In the genomic region with DNA sequence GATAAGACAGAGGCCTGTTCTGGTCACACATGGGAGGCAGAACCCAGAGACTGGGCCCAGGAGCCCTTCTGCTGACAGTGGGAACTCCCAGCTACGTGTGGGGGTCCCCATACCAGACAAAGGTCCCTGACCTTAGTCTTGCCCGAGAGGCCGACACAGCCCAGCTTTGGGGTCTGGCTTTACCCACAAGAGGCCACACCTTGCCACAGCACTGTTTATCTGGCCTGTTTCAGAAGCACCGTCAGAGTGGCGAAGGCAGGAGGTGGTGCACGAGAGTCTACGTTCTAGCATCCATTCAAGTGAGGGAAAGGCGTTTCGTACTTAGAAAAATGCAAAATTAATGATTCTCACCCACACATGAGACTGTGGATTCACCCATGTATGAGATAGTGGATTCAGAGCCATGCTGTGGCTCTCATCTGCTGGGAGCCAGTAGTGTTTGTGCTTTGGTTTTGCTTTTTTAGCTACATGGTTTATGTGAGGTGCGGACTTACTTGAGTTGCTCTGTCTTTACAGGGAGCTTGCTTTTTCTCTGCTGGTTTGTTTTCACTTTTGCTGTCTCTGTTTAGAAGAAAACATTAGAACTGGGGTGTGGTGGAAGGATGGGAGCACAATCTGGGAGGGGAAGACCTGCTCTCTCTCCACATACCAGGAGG, we compare ENCODE assay signal across 31 cellular contexts. TPM values are rescaled to one million over a fixed set of nuclear protein-coding genes. Genes with fewer than 3 reads are reported as not detected.
"Had no signal": no experiment of that assay in that cellular context is flagged by ENCODE, and none has a peak within 500 bp of the region (broad histone marks: within the 10 kb centered on the region; RNA-seq: fewer than 3 reads in every experiment).

No MANE protein-coding gene starts in this region.

- H3K4me3 Mint-ChIP-seq: activated CD4-positive, alpha-beta T cell treated with anti-CD3 and anti-CD28 coated beads, Interleukin-2, amount 10 ng/mL, durations not matched to agents 24 days and 14 days; activated CD8-positive, alpha-beta T cell treated with anti-CD3 and anti-CD28 coated beads for 36 hours; activated naive CD8-positive, alpha-beta T cell treated with anti-CD3 and anti-CD28 coated beads for 36 hours; activated T-cell treated with anti-CD3 and anti-CD28 coated beads, Interleukin-2, amount 50 U/mL, for 72 hours; activated T-helper 17 cell treated with anti-CD3 and anti-CD28 coated beads, Interleukin-2, amount 50 U/mL, for 72 hours had no signal

- H3K27ac ChIP-seq: ascending aorta, body of pancreas, SJCRH30, SK-N-MC, WERI-Rb-1 had no signal

- H3K27me3 ChIP-seq: ascending aorta, body of pancreas, MG63, SJCRH30 had no signal

- H3K4me1 ChIP-seq: ascending aorta, SJCRH30 had no signal

- FAIRE-seq: bronchial epithelial cell had no signal

- ATAC-seq: activated CD8-positive, alpha-beta T cell treated with anti-CD3 and anti-CD28 coated beads for 36 hours; activated T-cell treated with anti-CD3 and anti-CD28 coated beads, Interleukin-2, amount 50 U/mL, for 72 hours; activated T-helper 17 cell treated with anti-CD3 and anti-CD28 coated beads, Interleukin-2, amount 50 U/mL, for 72 hours; body of pancreas; Panc1 had no signal

- H3K27me3 Mint-ChIP-seq: activated CD4-positive, alpha-beta T cell treated with anti-CD3 and anti-CD28 coated beads, Interleukin-2, amount 10 ng/mL, durations not matched to agents 24 days and 14 days had no signal

- H3K9me3 ChIP-seq: ascending aorta, body of pancreas, MG63, SJCRH30 had no signal

- DNase-seq: activated CD4-positive, alpha-beta T cell treated with anti-CD3 and anti-CD28 coated beads, Interleukin-2, amount 10 ng/mL, durations not matched to agents 24 days and 14 days; activated CD4-positive, alpha-beta T cell treated with anti-CD3 and anti-CD28 coated beads, Interleukin-2, amount 50 U/mL, for 4 hours; activated CD8-positive, alpha-beta T cell treated with anti-CD3 and anti-CD28 coated beads for 36 hours; activated effector memory CD4-positive, alpha-beta T cell treated with anti-CD3 and anti-CD28 coated beads, Interleukin-2, amount 50 U/mL, for 16 hours; activated naive CD4-positive, alpha-beta T cell; activated naive CD4-positive, alpha-beta T cell treated with anti-CD3 and anti-CD28 coated beads, Interleukin-2, amount 50 U/mL, for 16 hours; activated naive CD8-positive, alpha-beta T cell treated with anti-CD3 and anti-CD28 coated beads for 36 hours; activated T-cell treated with anti-CD3 and anti-CD28 coated beads, Interleukin-2, amount 50 U/mL, for 1 hour; activated T-cell treated with anti-CD3 and anti-CD28 coated beads, Interleukin-2, amount 50 U/mL, for 72 hours; amniotic stem cell; body of pancreas; Kasumi-1; KG1; MG63; NCI-H1048; NCI-H1105 treated with DMSO at 0.1 percent for 48 hours; NCI-H1436; NCI-H1694; NCI-H1930; NCI-H345; NCI-H524 treated with DMSO at 0.1 percent for 48 hours; SHP77; SJCRH30; T1000; WERI-Rb-1 had no signal

- H3K9me3 Mint-ChIP-seq: activated CD4-positive, alpha-beta T cell treated with anti-CD3 and anti-CD28 coated beads, Interleukin-2, amount 10 ng/mL, durations not matched to agents 24 days and 14 days; activated CD8-positive, alpha-beta T cell treated with anti-CD3 and anti-CD28 coated beads for 36 hours; activated naive CD8-positive, alpha-beta T cell treated with anti-CD3 and anti-CD28 coated beads for 36 hours; activated T-cell treated with anti-CD3 and anti-CD28 coated beads, Interleukin-2, amount 50 U/mL, for 72 hours; activated T-helper 17 cell treated with anti-CD3 and anti-CD28 coated beads, Interleukin-2, amount 50 U/mL, for 72 hours had no signal

- H3K4me3 ChIP-seq: ascending aorta, body of pancreas, MG63, SJCRH30, SK-N-MC had no signal

- H3K36me3 Mint-ChIP-seq: activated naive CD8-positive, alpha-beta T cell treated with anti-CD3 and anti-CD28 coated beads for 36 hours had no signal

- H3K36me3 ChIP-seq: ascending aorta, MG63, SJCRH30 had no signal

- H3K27ac Mint-ChIP-seq: activated CD4-positive, alpha-beta T cell treated with anti-CD3 and anti-CD28 coated beads, Interleukin-2, amount 10 ng/mL, durations not matched to agents 24 days and 14 days; activated CD8-positive, alpha-beta T cell treated with anti-CD3 and anti-CD28 coated beads for 36 hours; activated naive CD8-positive, alpha-beta T cell treated with anti-CD3 and anti-CD28 coated beads for 36 hours; activated T-cell treated with anti-CD3 and anti-CD28 coated beads, Interleukin-2, amount 50 U/mL, for 72 hours; activated T-helper 17 cell treated with anti-CD3 and anti-CD28 coated beads, Interleukin-2, amount 50 U/mL, for 72 hours had no signal

- H3K4me1 Mint-ChIP-seq: activated CD4-positive, alpha-beta T cell treated with anti-CD3 and anti-CD28 coated beads, Interleukin-2, amount 10 ng/mL, durations not matched to agents 24 days and 14 days; activated naive CD8-positive, alpha-beta T cell treated with anti-CD3 and anti-CD28 coated beads for 36 hours; activated T-helper 17 cell treated with anti-CD3 and anti-CD28 coated beads, Interleukin-2, amount 50 U/mL, for 72 hours had no signal

RNA-seq across cellular contexts. Expression of a gene that starts 56.6 kb away (rescaled TPM):
- total RNA-seq: activated CD8-positive, alpha-beta T cell treated with anti-CD3 and anti-CD28 coated beads for 36 hours; activated naive CD8-positive, alpha-beta T cell treated with anti-CD3 and anti-CD28 coated beads for 36 hours; RPMI7951 had no signal
